16 cellular contexts compared by ENCODE assay signal in the genomic region with DNA sequence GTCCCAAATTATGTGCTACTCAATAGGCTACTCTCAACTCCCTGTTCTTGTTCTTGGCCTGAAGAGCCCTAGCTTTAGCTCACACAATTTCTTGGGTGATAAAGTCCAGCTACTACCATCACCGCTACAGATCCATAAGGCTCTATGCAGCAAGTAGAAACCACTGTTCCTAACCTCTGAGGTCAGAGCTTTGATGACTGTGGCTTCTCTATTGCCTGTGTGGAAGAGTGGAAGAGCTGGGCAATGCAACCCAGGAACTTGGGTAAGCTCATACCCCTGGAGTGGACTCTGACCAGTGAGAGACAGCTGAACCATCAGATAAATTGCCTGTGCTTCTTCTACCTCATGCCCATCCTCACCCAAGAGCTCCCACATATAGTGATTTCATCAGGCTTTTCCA.
"Had no signal": no experiment of that assay in that cellular context is flagged by ENCODE, and none has a peak within 500 bp of the region (broad histone marks: within the 10 kb centered on the region; RNA-seq: fewer than 3 reads in every experiment).

No MANE protein-coding gene starts in this region.

- FAIRE-seq: islet of Langerhans, TTC549 had no signal

- H3K36me3 ChIP-seq: lower lobe of right lung had no signal

- H3K27ac ChIP-seq: lower lobe of right lung, skin epidermis had no signal

- DNase-seq: activated CD4-positive, alpha-beta memory T cell treated with anti-CD3 and anti-CD28 coated beads for 36 hours; activated CD4-positive, alpha-beta T cell treated with anti-CD3 and anti-CD28 coated beads for 36 hours; activated CD8-positive, alpha-beta memory T cell treated with anti-CD3 and anti-CD28 coated beads, Interleukin-2, amount 10 ng/mL, durations not matched to agents 7 days and 5 days; activated naive CD8-positive, alpha-beta T cell treated with anti-CD3 and anti-CD28 coated beads for 36 hours; amniotic stem cell; effector memory CD8-positive, alpha-beta T cell; glutamatergic neuron; hippocampal formation; lower lobe of right lung; nucleus accumbens; stimulated activated naive CD8-positive, alpha-beta T cell treated with anti-CD3 and anti-CD28 coated beads, Interleukin-15, Interleukin-2, amounts not matched to agents 100 U/mL and 50 U/mL, for 24 hours; SW 1271; T-helper 2 cell had no signal

- H3K9me3 ChIP-seq: lower lobe of right lung had no signal

- H3K4me3 ChIP-seq: lower lobe of right lung, skin epidermis had no signal

- H3K4me1 ChIP-seq: lower lobe of right lung had no signal
